In the genomic region with DNA sequence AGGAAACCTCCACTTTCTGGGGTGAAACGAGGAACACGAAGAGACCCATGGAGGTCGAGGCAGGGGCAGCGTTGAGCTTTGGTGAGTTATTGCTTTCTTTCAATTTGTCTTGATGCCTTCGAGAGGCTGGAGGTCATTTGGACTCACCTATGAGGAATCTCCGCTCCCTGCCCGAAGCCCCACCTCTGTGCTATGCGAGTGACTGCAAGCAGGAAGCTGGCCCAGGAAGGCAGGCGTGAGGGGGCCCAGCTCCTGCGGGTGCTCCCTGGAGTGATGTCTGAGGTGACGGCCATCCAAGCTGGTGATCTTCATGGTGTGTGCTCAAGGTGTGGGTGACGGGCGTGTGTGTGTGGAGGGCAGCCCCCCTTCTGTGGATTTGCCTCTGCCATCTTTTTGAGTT, we compare ENCODE assay signal across 27 cellular contexts. TPM values are rescaled to one million over a fixed set of nuclear protein-coding genes. Genes with fewer than 3 reads are reported as not detected.
"Had no signal": no experiment of that assay in that cellular context is flagged by ENCODE, and none has a peak within 500 bp of the region (broad histone marks: within the 10 kb centered on the region; RNA-seq: fewer than 3 reads in every experiment).

No MANE protein-coding gene starts in this region.

- H3K4me3 ChIP-seq: coronary artery, lower lobe of right lung, pancreas, psoas muscle, smooth muscle cell, transverse colon had no signal

- H3K9me3 ChIP-seq: lower lobe of right lung, pancreas, psoas muscle, transverse colon had no signal

- H3K4me3 Mint-ChIP-seq: activated CD4-positive, alpha-beta memory T cell treated with anti-CD3 and anti-CD28 coated beads, Interleukin-2, amount 10 ng/mL, durations not matched to agents 7 days and 5 days; activated CD4-positive, alpha-beta T cell treated with anti-CD3 and anti-CD28 coated beads, Interleukin-2, amount 10 ng/mL, durations not matched to agents 24 days and 14 days; activated naive CD4-positive, alpha-beta T cell treated with anti-CD3 and anti-CD28 coated beads, Interleukin-2, amount 10 ng/mL, durations not matched to agents 7 days and 5 days; activated T-cell treated with anti-CD3 and anti-CD28 coated beads, Interleukin-2, amount 50 U/mL, for 24 hours; effector memory CD8-positive, alpha-beta T cell; nephron had no signal

- H3K27me3 Mint-ChIP-seq: activated CD4-positive, alpha-beta memory T cell treated with anti-CD3 and anti-CD28 coated beads, Interleukin-2, amount 10 ng/mL, durations not matched to agents 7 days and 5 days; activated CD4-positive, alpha-beta T cell treated with anti-CD3 and anti-CD28 coated beads, Interleukin-2, amount 10 ng/mL, durations not matched to agents 24 days and 14 days; activated naive CD4-positive, alpha-beta T cell treated with anti-CD3 and anti-CD28 coated beads, Interleukin-2, amount 10 ng/mL, durations not matched to agents 7 days and 5 days; activated T-cell treated with anti-CD3 and anti-CD28 coated beads, Interleukin-2, amount 50 U/mL, for 24 hours; effector memory CD8-positive, alpha-beta T cell had no signal

- H3K4me1 Mint-ChIP-seq: activated CD4-positive, alpha-beta T cell treated with anti-CD3 and anti-CD28 coated beads, Interleukin-2, amount 10 ng/mL, durations not matched to agents 24 days and 14 days had no signal

- DNase-seq: activated CD4-positive, alpha-beta memory T cell treated with anti-CD3 and anti-CD28 coated beads, Interleukin-2, amount 10 ng/mL, durations not matched to agents 7 days and 5 days; activated CD4-positive, alpha-beta T cell treated with anti-CD3 and anti-CD28 coated beads, Interleukin-2, amount 10 ng/mL, durations not matched to agents 24 days and 14 days; activated CD4-positive, CD25-positive, alpha-beta regulatory T cell treated with anti-CD3 and anti-CD28 coated beads, Interleukin-2, amount 50 U/mL, for 72 hours; activated CD8-positive, alpha-beta memory T cell treated with anti-CD3 and anti-CD28 coated beads, Interleukin-2, amount 50 U/mL, for 48 hours; activated gamma-delta T cell; activated naive CD4-positive, alpha-beta T cell treated with anti-CD3 and anti-CD28 coated beads, Interleukin-2, amount 10 ng/mL, durations not matched to agents 7 days and 5 days; activated T-cell treated with anti-CD3 and anti-CD28 coated beads, Interleukin-2, amount 50 U/mL, for 24 hours; anterior cingulate cortex; cerebellar nuclear complex; effector memory CD8-positive, alpha-beta T cell; foreskin fibroblast; kidney glomerular epithelial cell; lower lobe of right lung; mesenchymal stem cell; nucleus accumbens; psoas muscle; stimulated activated CD4-positive, alpha-beta T cell treated with anti-CD3 and anti-CD28 coated beads, Interleukin-15, amount 100 ng/mL, for 24 hours; stimulated activated naive CD4-positive, alpha-beta T cell treated with Interleukin-2 at 50 U/mL for 16 hours; T-helper 1 cell; transverse colon; WERI-Rb-1 had no signal

- H3K27me3 ChIP-seq: pancreas, transverse colon had no signal

- H3K27ac ChIP-seq: coronary artery, lower lobe of right lung, pancreas, psoas muscle, transverse colon, WERI-Rb-1 had no signal

- H3K4me2 ChIP-seq: smooth muscle cell had no signal

- H3K27ac Mint-ChIP-seq: activated CD4-positive, alpha-beta memory T cell treated with anti-CD3 and anti-CD28 coated beads, Interleukin-2, amount 10 ng/mL, durations not matched to agents 7 days and 5 days; activated CD4-positive, alpha-beta T cell treated with anti-CD3 and anti-CD28 coated beads, Interleukin-2, amount 10 ng/mL, durations not matched to agents 24 days and 14 days; activated naive CD4-positive, alpha-beta T cell treated with anti-CD3 and anti-CD28 coated beads, Interleukin-2, amount 10 ng/mL, durations not matched to agents 7 days and 5 days; activated T-cell treated with anti-CD3 and anti-CD28 coated beads, Interleukin-2, amount 50 U/mL, for 24 hours; effector memory CD8-positive, alpha-beta T cell; nephron had no signal

- H3K4me1 ChIP-seq: pancreas, psoas muscle had no signal

- ATAC-seq: effector memory CD8-positive, alpha-beta T cell; esophagus mucosa; left lobe of liver; lower lobe of right lung; pancreas; psoas muscle had no signal

- H3K9me3 Mint-ChIP-seq: activated CD4-positive, alpha-beta memory T cell treated with anti-CD3 and anti-CD28 coated beads, Interleukin-2, amount 10 ng/mL, durations not matched to agents 7 days and 5 days; activated CD4-positive, alpha-beta T cell treated with anti-CD3 and anti-CD28 coated beads, Interleukin-2, amount 10 ng/mL, durations not matched to agents 24 days and 14 days; activated naive CD4-positive, alpha-beta T cell treated with anti-CD3 and anti-CD28 coated beads, Interleukin-2, amount 10 ng/mL, durations not matched to agents 7 days and 5 days; activated T-cell treated with anti-CD3 and anti-CD28 coated beads, Interleukin-2, amount 50 U/mL, for 24 hours; effector memory CD8-positive, alpha-beta T cell; nephron had no signal

RNA-seq across cellular contexts. Expression of a gene that starts 44.3 kb away (rescaled TPM):
- total RNA-seq: activated CD4-positive, alpha-beta memory T cell treated with anti-CD3 and anti-CD28 coated beads, Interleukin-2, amount 10 ng/mL, durations not matched to agents 7 days and 5 days had no signal
